24 cellular contexts compared by ENCODE assay signal in the genomic region with DNA sequence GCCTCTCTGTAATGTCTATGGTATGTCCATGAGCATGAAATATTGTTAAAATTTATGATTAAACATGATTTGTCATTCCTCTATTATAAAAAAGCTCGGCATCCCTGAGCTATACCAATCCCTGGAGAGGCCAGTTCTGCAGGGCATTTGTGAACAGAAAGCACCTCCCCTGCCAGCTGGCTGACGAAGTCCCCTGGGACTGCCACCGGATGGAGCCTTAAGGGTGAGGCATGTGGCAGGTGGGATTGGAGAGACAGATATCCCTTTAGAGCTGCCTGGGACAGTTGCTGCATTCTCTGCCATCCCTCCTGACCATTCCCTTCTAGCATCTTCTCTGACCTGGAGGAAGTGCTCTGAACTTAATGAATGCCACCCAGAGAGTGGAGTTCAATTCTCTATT.
A peak's percentile ranks its signal among the peaks of the same experiment; 100 is the strongest.
DNase-seq lines count a peak whose midpoint lies in the region; ATAC-seq and TF ChIP-seq lines count a peak whose summit lies in the region.
"Had no signal": no experiment of that assay in that cellular context is flagged by ENCODE, and none has a peak within 500 bp of the region (broad histone marks: within the 10 kb centered on the region; RNA-seq: fewer than 3 reads in every experiment).

No MANE protein-coding gene starts in this region.

- H3K36me3 Mint-ChIP-seq in Caco-2 (ENCODE audit: insufficient read depth, unreplicated experiment) (no peaks in the 10 kb centered on the region), GM23338 (ENCODE audit: low read depth) (no peaks in the 10 kb centered on the region), type B pancreatic cell (no peaks in the 10 kb centered on the region)
- H3K36me3 Mint-ChIP-seq in activated CD4-positive, alpha-beta T cell treated with anti-CD3 and anti-CD28 coated beads for 36 hours (ENCODE audit: low read depth): no peaks in the 10 kb centered on the region
- H3K36me3 Mint-ChIP-seq: naive thymus-derived CD8-positive, alpha-beta T cell had no signal

- DNase-seq in Caco-2: peak; percentile 66 to 71
- peak; percentile 32 for DNase-seq in GM23338 (ENCODE audit: low spot score)
- peak; percentile 81 for DNase-seq in NCI-H2107 treated with DMSO at 0.1 percent for 48 hours (lab: John Stamatoyannopoulos, UW; ENCODE audit: unreplicated experiment)
- DNase-seq in SW480 (ENCODE audit: low spot score): peak; percentile 27
- no peak for DNase-seq in activated CD4-positive, alpha-beta T cell treated with anti-CD3 and anti-CD28 coated beads, Interleukin-2, amount 50 U/mL, for 4 hours
- DNase-seq in type B pancreatic cell (ENCODE audit: extremely low spot score, unreplicated experiment): no peak
- no peak for DNase-seq in activated CD4-positive, alpha-beta T cell treated with anti-CD3 and anti-CD28 coated beads for 36 hours
- no peak for DNase-seq in stimulated activated CD4-positive, alpha-beta T cell treated with anti-CD3 and anti-CD28 coated beads, Interleukin-2, amount 100 ng/mL, for 48 hours
- DNase-seq: activated CD8-positive, alpha-beta memory T cell treated with anti-CD3 and anti-CD28 coated beads for 24 hours; activated naive CD8-positive, alpha-beta T cell treated with anti-CD3 and anti-CD28 coated beads, Interleukin-2, amount 50 U/mL, for 24 hours; cortex of kidney; hypothalamus; kidney; mammary epithelial cell; naive thymus-derived CD8-positive, alpha-beta T cell; NCI-H1930; stimulated activated CD4-positive, alpha-beta T cell treated with anti-CD3 and anti-CD28 coated beads, Interleukin-4, amount 100 ng/mL, for 24 hours; substantia nigra; T-helper 2 cell had no signal

- H3K27ac Mint-ChIP-seq in Caco-2 (ENCODE audit: unreplicated experiment): no peak overlapping the region
- H3K27ac Mint-ChIP-seq in GM23338: no peak overlapping the region
- H3K27ac Mint-ChIP-seq in type B pancreatic cell: no peak overlapping the region
- H3K27ac Mint-ChIP-seq in activated CD4-positive, alpha-beta T cell treated with anti-CD3 and anti-CD28 coated beads for 36 hours: no peak overlapping the region
- H3K27ac Mint-ChIP-seq: activated naive CD8-positive, alpha-beta T cell treated with anti-CD3 and anti-CD28 coated beads, Interleukin-2, amount 50 U/mL, for 24 hours; activated T-helper 2 cell treated with anti-CD3 and anti-CD28 coated beads, Interferon-gamma antibody, Interleukin-2, Interleukin-4, amounts not matched to agents 10 μg/mL and 5 μg/mL and 100 μg/mL, durations not matched to agents 14 hours and 24 hours and 36 hours; naive thymus-derived CD8-positive, alpha-beta T cell had no signal

- H3F3A ChIP-seq in GM23338 (replicated peaks; ENCODE audit: low read depth): no peaks in the 10 kb centered on the region

- peak in 1 of 2 experiments; percentile 55 for TF ChIP-seq CTCF in Caco-2 (IDR thresholded peaks at IDR 0.05; ENCODE audit: insufficient read depth in 1 of 2, low read depth in 1 of 2, low read length in 1 of 2, severe bottlenecking in 1 of 2, unreplicated experiment in 1 of 2)
- TF ChIP-seq CTCF in GM23338 (conservative IDR thresholded peaks at IDR 0.05; ENCODE audit: low read depth in 2 of 2): peak; percentile 18 to 37; a peak in 2 of 4 replicates
- no peak for TF ChIP-seq CTCF in type B pancreatic cell (conservative IDR thresholded peaks at IDR 0.05)

- H3K9me2 ChIP-seq in GM23338 (ENCODE audit: insufficient read depth): no peaks in the 10 kb centered on the region

- ATAC-seq in GM23338: peak; percentile 61
- ATAC-seq in activated CD4-positive, alpha-beta T cell treated with anti-CD3 and anti-CD28 coated beads for 36 hours: no peak
- ATAC-seq: activated naive CD8-positive, alpha-beta T cell treated with anti-CD3 and anti-CD28 coated beads, Interleukin-2, amount 50 U/mL, for 24 hours; naive thymus-derived CD8-positive, alpha-beta T cell; Right ventricle myocardium inferior had no signal

- no peak overlapping the region for H3K4me2 ChIP-seq in GM23338
- H3K4me2 ChIP-seq: KMS-11 had no signal

- H3K4me1 ChIP-seq in Caco-2 (no peaks in the 10 kb centered on the region), GM23338 (ENCODE audit: insufficient read depth) (no peaks in the 10 kb centered on the region)
- H3K4me1 ChIP-seq: vagina had no signal

- no peaks in the 10 kb centered on the region for H3K9me3 ChIP-seq in Caco-2
- H3K9me3 ChIP-seq: vagina had no signal

- H3K4me3 ChIP-seq in Caco-2 (ENCODE audit: low read depth, low read length): no peak overlapping the region
- H3K4me3 ChIP-seq in GM23338: no peak overlapping the region
- H3K4me3 ChIP-seq: skin epidermis, vagina had no signal

- intact Hi-C loops in Caco-2 (cut with micrococcal nuclease; ENCODE audit: unreplicated experiment): loop anchor here (1.0 kb wide), 2 partner anchors 33 to 60 kb away; no protein-coding TSS in a partner anchor
- intact Hi-C loops in activated CD4-positive, alpha-beta T cell treated with anti-CD3 and anti-CD28 coated beads for 36 hours (cut with DNase I, micrococcal nuclease): no loop called here

- no peak overlapping the region for H3K27ac ChIP-seq in GM23338 (ENCODE audit: low read depth)
- H3K27ac ChIP-seq: KMS-11, skin epidermis, vagina had no signal

- H3K27me3 Mint-ChIP-seq in Caco-2 (ENCODE audit: insufficient read depth, unreplicated experiment) (no peaks in the 10 kb centered on the region), GM23338 (ENCODE audit: insufficient read depth, low read depth, poor library complexity) (no peaks in the 10 kb centered on the region), type B pancreatic cell (peaks cover 3% of the 10 kb centered on the region)
- H3K27me3 Mint-ChIP-seq in activated CD4-positive, alpha-beta T cell treated with anti-CD3 and anti-CD28 coated beads for 36 hours: peaks cover 8% of the 10 kb centered on the region

- no peaks in the 10 kb centered on the region for H3K79me2 ChIP-seq in GM23338 (replicated peaks; ENCODE audit: insufficient read depth)

- POLR2A ChIA-PET in Caco-2 (lab: Charles Lee): no interaction called here
- POLR2A ChIA-PET in activated CD4-positive, alpha-beta T cell treated with anti-CD3 and anti-CD28 coated beads for 36 hours (lab: Charles Lee): no interaction called here

- H2AFZ ChIP-seq in GM23338: no peak overlapping the region

- H3K27me3 ChIP-seq in Caco-2 (replicated peaks; ENCODE audit: control insufficient read depth, insufficient read depth, low read length): no peaks in the 10 kb centered on the region
- no peaks in the 10 kb centered on the region for H3K27me3 ChIP-seq in GM23338 (ENCODE audit: insufficient read depth)
- H3K27me3 ChIP-seq: vagina had no signal

- H3K36me3 ChIP-seq in Caco-2 (ENCODE audit: control insufficient read depth, insufficient read depth, low read length) (no peaks in the 10 kb centered on the region), GM23338 (ENCODE audit: insufficient read depth) (no peaks in the 10 kb centered on the region)
- H3K36me3 ChIP-seq: vagina had no signal

- H4K20me1 ChIP-seq in GM23338 (replicated peaks; ENCODE audit: insufficient read depth): no peaks in the 10 kb centered on the region

- H3K4me3 Mint-ChIP-seq in Caco-2 (ENCODE audit: unreplicated experiment) (no peak overlapping the region), GM23338 (no peak overlapping the region), type B pancreatic cell (no peak overlapping the region)
- no peak overlapping the region for H3K4me3 Mint-ChIP-seq in activated CD4-positive, alpha-beta T cell treated with anti-CD3 and anti-CD28 coated beads for 36 hours
- H3K4me3 Mint-ChIP-seq: activated naive CD8-positive, alpha-beta T cell treated with anti-CD3 and anti-CD28 coated beads, Interleukin-2, amount 50 U/mL, for 24 hours; naive thymus-derived CD8-positive, alpha-beta T cell had no signal

- H3K4me1 Mint-ChIP-seq in Caco-2 (ENCODE audit: low read depth, unreplicated experiment): no peaks in the 10 kb centered on the region
- no peaks in the 10 kb centered on the region for H3K4me1 Mint-ChIP-seq in GM23338
- H3K4me1 Mint-ChIP-seq in type B pancreatic cell (ENCODE audit: unreplicated experiment): peaks cover 20% of the 10 kb centered on the region
- H3K4me1 Mint-ChIP-seq in activated CD4-positive, alpha-beta T cell treated with anti-CD3 and anti-CD28 coated beads for 36 hours: no peaks in the 10 kb centered on the region
- H3K4me1 Mint-ChIP-seq: activated naive CD8-positive, alpha-beta T cell treated with anti-CD3 and anti-CD28 coated beads, Interleukin-2, amount 50 U/mL, for 24 hours; naive thymus-derived CD8-positive, alpha-beta T cell had no signal

- CTCF ChIA-PET in Caco-2 (lab: Charles Lee): interaction anchor here (0.6 to 1.5 kb wide), 12 partner anchors 28 to 422 kb away, joined by 3 to 14 read pairs (median 4); no protein-coding TSS in a partner anchor
- CTCF ChIA-PET in activated CD4-positive, alpha-beta T cell treated with anti-CD3 and anti-CD28 coated beads for 36 hours (lab: Charles Lee): interaction anchor here (0.7 kb wide), 1 partner anchor 576 kb away, joined by 3 read pairs; no protein-coding TSS in a partner anchor

- BruUV-seq in Caco-2 (replicated peaks; lab: Mats Ljungman, UMichigan): no TSS peak

- no peaks in the 10 kb centered on the region for H3K9me3 Mint-ChIP-seq in Caco-2 (ENCODE audit: unreplicated experiment)
- H3K9me3 Mint-ChIP-seq in GM23338: peaks cover 3% of the 10 kb centered on the region; the same call in 1 of the 3 replicates
- peaks cover 8% of the 10 kb centered on the region for H3K9me3 Mint-ChIP-seq in type B pancreatic cell
- H3K9me3 Mint-ChIP-seq in activated CD4-positive, alpha-beta T cell treated with anti-CD3 and anti-CD28 coated beads for 36 hours (ENCODE audit: low read depth): no peaks in the 10 kb centered on the region
- H3K9me3 Mint-ChIP-seq: activated naive CD8-positive, alpha-beta T cell treated with anti-CD3 and anti-CD28 coated beads, Interleukin-2, amount 50 U/mL, for 24 hours; activated T-helper 2 cell treated with anti-CD3 and anti-CD28 coated beads, Interferon-gamma antibody, Interleukin-2, Interleukin-4, amounts not matched to agents 10 μg/mL and 5 μg/mL and 100 μg/mL, durations not matched to agents 14 hours and 24 hours and 36 hours had no signal

TF ChIP-seq in GM23338, 12 proteins besides CTCF, POLR2A, EP300 and RAD21 (continues in another document):
- TF ChIP-seq STAT1 (IDR thresholded peaks at IDR 0.05; ENCODE audit: unreplicated experiment): no peak
- no peak for TF ChIP-seq ZNF114 (CRISPR knock-in tag; IDR thresholded peaks at IDR 0.05)
- no peak for TF ChIP-seq JUNB (IDR thresholded peaks at IDR 0.05; ENCODE audit: unreplicated experiment)

Comparison
In these comparisons a context has a peak if more than half of its experiments do, and no peak if none do; other contexts are left out.
1. DNase-seq: peak in Caco-2 (2 of 2), GM23338 (single experiment), NCI-H2107 treated with DMSO at 0.1 percent for 48 hours (single experiment) and SW480 (single experiment); none in activated CD4-positive, alpha-beta T cell treated with anti-CD3 and anti-CD28 coated beads, Interleukin-2, amount 50 U/mL, for 4 hours (0 of 2), type B pancreatic cell (single experiment), activated CD4-positive, alpha-beta T cell treated with anti-CD3 and anti-CD28 coated beads for 36 hours (single experiment) and stimulated activated CD4-positive, alpha-beta T cell treated with anti-CD3 and anti-CD28 coated beads, Interleukin-2, amount 100 ng/mL, for 48 hours (0 of 2).